19 cellular contexts compared by ENCODE assay signal in the genomic region with DNA sequence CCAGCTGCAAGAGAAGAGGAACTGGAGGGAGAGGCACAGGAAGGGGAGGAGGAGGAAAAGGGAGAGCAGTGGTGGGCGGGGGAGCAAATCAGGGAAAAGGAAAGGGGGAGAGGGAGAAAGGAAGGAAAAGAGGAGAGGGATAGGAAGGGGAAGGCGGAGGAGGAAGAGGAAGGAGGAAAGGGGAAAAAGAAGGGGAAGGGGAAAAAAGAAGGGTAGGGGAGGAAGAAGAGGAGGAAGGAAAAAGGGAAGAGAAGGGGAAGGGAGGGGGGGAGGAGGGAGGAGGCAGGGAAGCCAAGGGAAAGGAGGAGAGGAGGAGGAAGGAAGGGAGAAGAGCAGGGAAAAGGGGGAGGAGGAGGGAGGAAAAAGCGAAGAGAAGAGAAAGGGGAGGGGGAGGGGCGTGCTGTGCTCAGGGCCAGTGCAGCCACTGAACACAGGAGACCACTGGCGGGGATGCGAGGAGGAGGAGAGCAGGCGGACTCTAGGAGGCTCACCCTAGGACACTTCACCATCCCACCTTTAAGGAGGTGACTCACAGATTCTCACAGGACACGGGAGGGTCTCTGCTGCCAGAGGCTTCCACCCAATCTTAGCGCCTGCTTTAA. TPM values are rescaled to one million over a fixed set of nuclear protein-coding genes. Genes with fewer than 3 reads are reported as not detected.
A peak's percentile ranks its signal among the peaks of the same experiment; 100 is the strongest.
DNase-seq lines count a peak whose midpoint lies in the region; ATAC-seq and TF ChIP-seq lines count a peak whose summit lies in the region.
"Had no signal": no experiment of that assay in that cellular context is flagged by ENCODE, and none has a peak within 500 bp of the region (broad histone marks: within the 10 kb centered on the region; RNA-seq: fewer than 3 reads in every experiment).

No MANE protein-coding gene starts in this region.

- H3K4me1 ChIP-seq in right cardiac atrium (ENCODE audit: control insufficient read depth, insufficient read depth, low read length) (peaks cover 7% of the 10 kb centered on the region), HUES64 (ENCODE audit: insufficient read depth, low read length) (peaks cover 18% of the 10 kb centered on the region), endodermal cell (ENCODE audit: control insufficient read depth, insufficient read depth, low read length) (no peaks in the 10 kb centered on the region), breast epithelium (no peaks in the 10 kb centered on the region)
- H3K4me1 ChIP-seq: A549, SJCRH30 had no signal

- H3K27ac Mint-ChIP-seq in endodermal cell = no peak overlapping the region
- H3K27ac Mint-ChIP-seq in activated T-helper 2 cell treated with anti-CD3 and anti-CD28 coated beads, Interferon-gamma antibody, Interleukin-2, Interleukin-4, amounts not matched to agents 10 μg/mL and 5 μg/mL and 100 μg/mL, durations not matched to agents 14 hours and 24 hours and 36 hours = no peak overlapping the region

- no peaks in the 10 kb centered on the region for H3K27me3 ChIP-seq in right cardiac atrium (ENCODE audit: control insufficient read depth, insufficient read depth)
- H3K27me3 ChIP-seq in HUES64 (ENCODE audit: insufficient read depth, low read length) = no peaks in the 10 kb centered on the region
- H3K27me3 ChIP-seq in endodermal cell (ENCODE audit: control insufficient read depth, insufficient read depth, low read length, poor library complexity, severe bottlenecking) = no peaks in the 10 kb centered on the region
- peaks cover 0 to 14% of the 10 kb centered on the region in 2 donors for H3K27me3 ChIP-seq in breast epithelium
- H3K27me3 ChIP-seq: SJCRH30 had no signal

- H3K36me3 Mint-ChIP-seq in endodermal cell (ENCODE audit: low read depth) = no peaks in the 10 kb centered on the region
- H3K36me3 Mint-ChIP-seq in activated T-helper 2 cell treated with anti-CD3 and anti-CD28 coated beads, Interferon-gamma antibody, Interleukin-2, Interleukin-4, amounts not matched to agents 10 μg/mL and 5 μg/mL and 100 μg/mL, durations not matched to agents 14 hours and 24 hours and 36 hours (ENCODE audit: low read depth) = no peaks in the 10 kb centered on the region

- WGBS in right cardiac atrium = 79% methylated on average over 9 of the region's 9 CpGs
- WGBS in HUES64 = 65% methylated on average over 9 of the region's 9 CpGs
- WGBS in endodermal cell (ENCODE audit: insufficient coverage in 1 of 2, insufficient read length in 1 of 2), 2 experiments = 65 to 76% methylated on average over 4 to 9 of the region's 9 CpGs

- H3K9ac ChIP-seq in HUES64 (ENCODE audit: low read depth, low read length) (no peak overlapping the region), endodermal cell (ENCODE audit: extremely low read depth, low read length, poor library complexity, severe bottlenecking) (no peak overlapping the region)

- no peak for TF ChIP-seq POLR2A in breast epithelium (IDR thresholded peaks at IDR 0.05)

- DNase-seq in cardiac septum (ENCODE audit: low spot score) (peak; percentile 19), right cardiac atrium (no peak), endodermal cell (peak; percentile 50), HuH-7 (ENCODE audit: low spot score) (no peak), breast epithelium (ENCODE audit: low spot score in 2 of 2) (no peak), hepatic stellate cell (ENCODE audit: low spot score) (no peak)
- no peak for DNase-seq in activated T-helper 2 cell treated with anti-CD3 and anti-CD28 coated beads, Interferon-gamma antibody, Interleukin-2, Interleukin-4, amounts not matched to agents 10 μg/mL and 5 μg/mL and 100 μg/mL, durations not matched to agents 14 hours and 24 hours and 36 hours (ENCODE audit: low spot score)
- DNase-seq: DMS153, NCI-H1092 treated with DMSO at 0.1 percent for 48 hours, NCI-H1694 treated with DMSO at 0.1 percent for 48 hours, NCI-H82, PC-3, SJCRH30, SW 1271 had no signal

- H3K4me1 Mint-ChIP-seq in endodermal cell = peaks cover 16% of the 10 kb centered on the region
- no peaks in the 10 kb centered on the region for H3K4me1 Mint-ChIP-seq in activated T-helper 2 cell treated with anti-CD3 and anti-CD28 coated beads, Interferon-gamma antibody, Interleukin-2, Interleukin-4, amounts not matched to agents 10 μg/mL and 5 μg/mL and 100 μg/mL, durations not matched to agents 14 hours and 24 hours and 36 hours (ENCODE audit: low read depth)

- no peak overlapping the region for H3K4me3 ChIP-seq in right cardiac atrium (ENCODE audit: low read length)
- no peak overlapping the region for H3K4me3 ChIP-seq in HUES64 (ENCODE audit: low read length)
- H3K4me3 ChIP-seq in endodermal cell (ENCODE audit: low read length) = no peak overlapping the region
- no peak overlapping the region for H3K4me3 ChIP-seq in breast epithelium
- H3K4me3 ChIP-seq: A549, SJCRH30 had no signal

- TF ChIP-seq CTCF in endodermal cell (conservative IDR thresholded peaks at IDR 0.05) (no peak), breast epithelium (IDR thresholded peaks at IDR 0.05) (no peak)

- H3K9me3 Mint-ChIP-seq in endodermal cell = no peaks in the 10 kb centered on the region
- H3K9me3 Mint-ChIP-seq in activated T-helper 2 cell treated with anti-CD3 and anti-CD28 coated beads, Interferon-gamma antibody, Interleukin-2, Interleukin-4, amounts not matched to agents 10 μg/mL and 5 μg/mL and 100 μg/mL, durations not matched to agents 14 hours and 24 hours and 36 hours = no peaks in the 10 kb centered on the region

- ATAC-seq in right cardiac atrium = no peak
- ATAC-seq: PC-3 had no signal

- H3K4me3 Mint-ChIP-seq in endodermal cell = no peak overlapping the region
- H3K4me3 Mint-ChIP-seq in activated T-helper 2 cell treated with anti-CD3 and anti-CD28 coated beads, Interferon-gamma antibody, Interleukin-2, Interleukin-4, amounts not matched to agents 10 μg/mL and 5 μg/mL and 100 μg/mL, durations not matched to agents 14 hours and 24 hours and 36 hours (ENCODE audit: low read depth) = no peak overlapping the region

- H3K9me3 ChIP-seq in right cardiac atrium (ENCODE audit: control insufficient read depth, low read length) = no peaks in the 10 kb centered on the region
- no peaks in the 10 kb centered on the region for H3K9me3 ChIP-seq in HUES64 (ENCODE audit: insufficient read depth, low read depth, low read length)
- no peaks in the 10 kb centered on the region for H3K9me3 ChIP-seq in endodermal cell (ENCODE audit: control insufficient read depth, low read length)
- no peaks in the 10 kb centered on the region for H3K9me3 ChIP-seq in breast epithelium
- H3K9me3 ChIP-seq: A549, SJCRH30 had no signal

- H3K27me3 Mint-ChIP-seq in endodermal cell (ENCODE audit: insufficient read depth) = no peaks in the 10 kb centered on the region
- H3K27me3 Mint-ChIP-seq in activated T-helper 2 cell treated with anti-CD3 and anti-CD28 coated beads, Interferon-gamma antibody, Interleukin-2, Interleukin-4, amounts not matched to agents 10 μg/mL and 5 μg/mL and 100 μg/mL, durations not matched to agents 14 hours and 24 hours and 36 hours (ENCODE audit: low read depth) = peaks cover 6% of the 10 kb centered on the region

- H3K36me3 ChIP-seq in HUES64 (ENCODE audit: insufficient read depth, low read length) (no peaks in the 10 kb centered on the region), endodermal cell (ENCODE audit: control insufficient read depth, insufficient read depth, low read length) (no peaks in the 10 kb centered on the region), breast epithelium (no peaks in the 10 kb centered on the region)

- H3K27ac ChIP-seq in right cardiac atrium (ENCODE audit: low read length) (no peak overlapping the region), HUES64 (ENCODE audit: low read depth, low read length) (peak overlapping the region; percentile 34; the same call in 1 of the 2 replicates), endodermal cell (ENCODE audit: low read depth, low read length) (no peak overlapping the region), breast epithelium (no peak overlapping the region)
- H3K27ac ChIP-seq: A549, C4-2B, RWPE1, SJCRH30 had no signal

- intact Hi-C loops in cardiac septum (cut with DNase I) (no loop called here), right cardiac atrium (cut with DNase I) (no loop called here), breast epithelium (cut with DNase I; ENCODE audit: low total_unique reads) (no loop called here)
- intact Hi-C loops in activated T-helper 2 cell treated with anti-CD3 and anti-CD28 coated beads, Interferon-gamma antibody, Interleukin-2, Interleukin-4, amounts not matched to agents 10 μg/mL and 5 μg/mL and 100 μg/mL, durations not matched to agents 14 hours and 24 hours and 36 hours (cut with micrococcal nuclease) = no loop called here

RNA-seq across cellular contexts. Expression of gene PGBD5, which starts 33.1 kb away (rescaled TPM):
- 14.0 TPM for total RNA-seq in cardiac septum
- total RNA-seq in right cardiac atrium = 10 to 100 TPM; 25.2 to 32.6 (median 28.1) TPM
- polyA plus RNA-seq in right cardiac atrium = 18.5 TPM
- 11.9 TPM for polyA plus RNA-seq in HUES64 (2013, experiment 1 of 2)
- 11.0 TPM for polyA plus RNA-seq in HUES64 (2013, experiment 2 of 2)
- total RNA-seq in endodermal cell = 1 to 10 TPM; 1.3 to 4.6 TPM
- 5.8 TPM for polyA plus RNA-seq in endodermal cell (2013, experiment 1 of 2)
- 4.1 TPM for polyA plus RNA-seq in endodermal cell (2013, experiment 2 of 2)
- under 1 TPM; 0.48 to 0.98 (median 0.59) TPM for total RNA-seq in breast epithelium
- total RNA-seq in activated T-helper 2 cell treated with anti-CD3 and anti-CD28 coated beads, Interferon-gamma antibody, Interleukin-2, Interleukin-4, amounts not matched to agents 10 μg/mL and 5 μg/mL and 100 μg/mL, durations not matched to agents 14 hours and 24 hours and 36 hours = not detected in 2 replicates
- total RNA-seq: NCI-H460 had no signal

Comparison
In these comparisons a context has a peak if more than half of its experiments do, and no peak if none do; other contexts are left out.
1. DNase-seq: peak in cardiac septum (single experiment) and endodermal cell (single experiment); none in right cardiac atrium (0 of 3), HuH-7 (single experiment), breast epithelium (0 of 2), activated T-helper 2 cell treated with anti-CD3 and anti-CD28 coated beads, Interferon-gamma antibody, Interleukin-2, Interleukin-4, amounts not matched to agents 10 μg/mL and 5 μg/mL and 100 μg/mL, durations not matched to agents 14 hours and 24 hours and 36 hours (single experiment) and hepatic stellate cell (single experiment).